Comparison of ENCODE assay signal across 1 cellular context in genomic region chr17:81295031-81295677, GRCh38.
A peak's percentile ranks its signal among the peaks of the same experiment; 100 is the strongest.
TF ChIP-seq lines count a peak whose summit lies in the region.

Gene SLC38A10 (minus strand): TSS chr17:81295307. CDS start chr17:81294921, 386 bp downstream.

TF ChIP-seq in HepG2, 621 proteins besides CTCF, POLR2A, EP300 and RAD21 (continued from another document and continues in another):
- peak; percentile 77; the same call in 1 of the 2 replicates for TF ChIP-seq ZNF280B (CRISPR knock-in tag; IDR thresholded peaks at IDR 0.05; ENCODE audit: borderline replicate concordance)
- TF ChIP-seq BCLAF1 (IDR thresholded peaks at IDR 0.05), result no peak
- no peak for TF ChIP-seq ZNF557 (CRISPR knock-in tag; IDR thresholded peaks at IDR 0.05)
- peak; percentile 90; the same call in 1 of the 2 replicates for TF ChIP-seq ZNF414 (CRISPR knock-in tag; IDR thresholded peaks at IDR 0.05)
- TF ChIP-seq CREBL2 (CRISPR knock-in tag; IDR thresholded peaks at IDR 0.05; ENCODE audit: borderline replicate concordance), result no peak
- no peak for TF ChIP-seq ZBTB8A (CRISPR knock-in tag; IDR thresholded peaks at IDR 0.05; ENCODE audit: borderline replicate concordance, low read depth)
- TF ChIP-seq MTA1 (CRISPR knock-in tag; IDR thresholded peaks at IDR 0.05; ENCODE audit: borderline replicate concordance), result no peak; the same call in 1 of the 2 replicates
- no peak for TF ChIP-seq ZBTB46 (CRISPR knock-in tag; IDR thresholded peaks at IDR 0.05; ENCODE audit: borderline replicate concordance)
- TF ChIP-seq MTERF4 (CRISPR knock-in tag; IDR thresholded peaks at IDR 0.05), result no peak
- no peak for TF ChIP-seq TBP (CRISPR knock-in tag; IDR thresholded peaks at IDR 0.05)
- no peak; the same call in 1 of the 2 replicates for TF ChIP-seq AHR (CRISPR knock-in tag; IDR thresholded peaks at IDR 0.05)
- no peak for TF ChIP-seq ZBTB44 (CRISPR knock-in tag; IDR thresholded peaks at IDR 0.05)
- no peak; the same call in 1 of the 2 replicates for TF ChIP-seq ZNF639 (CRISPR knock-in tag; conservative IDR thresholded peaks at IDR 0.05)
- TF ChIP-seq ZBTB14 (CRISPR knock-in tag; IDR thresholded peaks at IDR 0.05), result 0 out of 2 replicates have a peak, but pooled peaks have one; percentile 36
- peak; percentile 89 for TF ChIP-seq ZNF138 (CRISPR knock-in tag; IDR thresholded peaks at IDR 0.05; ENCODE audit: low read depth)
- peak; percentile 68 for TF ChIP-seq TP53 (CRISPR knock-in tag; conservative IDR thresholded peaks at IDR 0.05)
- peak; percentile 60; the same call in 1 of the 2 replicates for TF ChIP-seq NR2F2 (IDR thresholded peaks at IDR 0.05; ENCODE audit: borderline replicate concordance, low read depth)
- TF ChIP-seq CREB1 (IDR thresholded peaks at IDR 0.05), result peak; percentile 87
- TF ChIP-seq CREB1 (CRISPR knock-in tag; IDR thresholded peaks at IDR 0.05), result peak; percentile 89
- no peak for TF ChIP-seq CC2D1A (CRISPR knock-in tag; IDR thresholded peaks at IDR 0.05)
- no peak for TF ChIP-seq MAFG (CRISPR knock-in tag; IDR thresholded peaks at IDR 0.05)
- peak; percentile 88 for TF ChIP-seq TAF1 (CRISPR knock-in tag; IDR thresholded peaks at IDR 0.05)
- TF ChIP-seq ZNF83 (CRISPR knock-in tag; IDR thresholded peaks at IDR 0.05; ENCODE audit: borderline replicate concordance), result 0 out of 2 replicates have a peak, but pooled peaks have one; percentile 62
- peak; percentile 81; the same call in 1 of the 2 replicates for TF ChIP-seq SNAPC4 (CRISPR knock-in tag; IDR thresholded peaks at IDR 0.05)
- TF ChIP-seq MXD1 (CRISPR knock-in tag; IDR thresholded peaks at IDR 0.05), result peak; percentile 67; the same call in 1 of the 2 replicates
- 0 out of 2 replicates have a peak, but pooled peaks have one; percentile 6 for TF ChIP-seq FOSL1 (CRISPR knock-in tag; IDR thresholded peaks at IDR 0.05; ENCODE audit: borderline replicate concordance)
- peak; percentile 58; the same call in 1 of the 2 replicates for TF ChIP-seq POGK (CRISPR knock-in tag; conservative IDR thresholded peaks at IDR 0.05)
- TF ChIP-seq TAF15 (IDR thresholded peaks at IDR 0.05; ENCODE audit: low read depth, low read length, poor library complexity, severe bottlenecking), result no peak
- no peak for TF ChIP-seq ATF6 (CRISPR knock-in tag; conservative IDR thresholded peaks at IDR 0.05)
- peak; percentile 38; the same call in 1 of the 2 replicates for TF ChIP-seq ZNF879 (CRISPR knock-in tag; IDR thresholded peaks at IDR 0.05)
